ENCODE assay signal across 18 cellular contexts in genomic region chr15:72786244-72786641, GRCh38. TPM values are rescaled to one million over a fixed set of nuclear protein-coding genes. Genes with fewer than 3 reads are reported as not detected.
DNase-seq lines count a peak whose midpoint lies in the region; ATAC-seq lines count a peak whose summit lies in the region.
"Had no signal": no experiment of that assay in that cellular context is flagged by ENCODE, and none has a peak within 500 bp of the region (broad histone marks: within the 10 kb centered on the region; RNA-seq: fewer than 3 reads in every experiment).

No MANE protein-coding gene starts in this region.

- H3K36me3 Mint-ChIP-seq in activated CD4-positive, alpha-beta T cell treated with anti-CD3 and anti-CD28 coated beads, Interleukin-2, amount 10 ng/mL, durations not matched to agents 7 days and 5 days (ENCODE audit: low read depth): peaks cover 11% of the 10 kb centered on the region
- H3K36me3 Mint-ChIP-seq in T-cell: peaks cover 5% of the 10 kb centered on the region
- peaks cover 25% of the 10 kb centered on the region for H3K36me3 Mint-ChIP-seq in effector memory CD8-positive, alpha-beta T cell (ENCODE audit: insufficient read depth)

- CTCF ChIA-PET in activated CD4-positive, alpha-beta T cell treated with anti-CD3 and anti-CD28 coated beads, Interleukin-2, amount 10 ng/mL, durations not matched to agents 7 days and 5 days (lab: Charles Lee): interaction anchor here (0.6 to 1.0 kb wide), 2 partner anchors 50 to 72 kb away, joined by 3 to 4 read pairs; no protein-coding TSS in a partner anchor
- CTCF ChIA-PET in T-cell (lab: Charles Lee): interaction anchor here in 1 of 2 donors (0.5 kb wide), 1 partner anchor 57 kb away, joined by 3 read pairs; no protein-coding TSS in a partner anchor

- H3K27ac ChIP-seq in skin epidermis: peak overlapping the region in 18 of 21 experiments; percentile 8 to 99 (median 95)

- no peak for DNase-seq in activated CD4-positive, alpha-beta T cell treated with anti-CD3 and anti-CD28 coated beads, Interleukin-2, amount 10 ng/mL, durations not matched to agents 7 days and 5 days
- no peak for DNase-seq in activated CD4-positive, alpha-beta T cell treated with anti-CD3 and anti-CD28 coated beads for 1 hour
- DNase-seq in T-cell: no peak
- no peak for DNase-seq in effector memory CD8-positive, alpha-beta T cell
- no peak for DNase-seq in CD1c-positive myeloid dendritic cell (ENCODE audit: extremely low spot score)
- DNase-seq in NCI-H1436 treated with DMSO at 0.1 percent for 48 hours (lab: John Stamatoyannopoulos, UW): no peak
- DNase-seq: activated gamma-delta T cell treated with Interleukin-2 at 50 U/mL for 16 hours; DND-41; GOT3; kidney glomerular epithelial cell; NCI-H2081; NCI-H510A treated with DMSO at 0.1 percent for 48 hours; stimulated activated CD4-positive, alpha-beta T cell treated with anti-CD3 and anti-CD28 coated beads, Interleukin-15, amount 100 ng/mL, for 24 hours; stimulated activated naive CD4-positive, alpha-beta T cell; upper lobe of left lung had no signal

- H3K4me1 Mint-ChIP-seq in activated CD4-positive, alpha-beta T cell treated with anti-CD3 and anti-CD28 coated beads, Interleukin-2, amount 10 ng/mL, durations not matched to agents 7 days and 5 days: peaks cover 48% of the 10 kb centered on the region
- peaks cover 29 to 60% (median 34%) of the 10 kb centered on the region in 3 donors for H3K4me1 Mint-ChIP-seq in T-cell
- peaks cover 24 to 35% of the 10 kb centered on the region in 2 donors for H3K4me1 Mint-ChIP-seq in effector memory CD8-positive, alpha-beta T cell (ENCODE audit: low read depth in 2 of 2)

- H3K9me3 Mint-ChIP-seq in activated CD4-positive, alpha-beta T cell treated with anti-CD3 and anti-CD28 coated beads, Interleukin-2, amount 10 ng/mL, durations not matched to agents 7 days and 5 days: no peaks in the 10 kb centered on the region
- H3K9me3 Mint-ChIP-seq in T-cell: no peaks in the 10 kb centered on the region
- H3K9me3 Mint-ChIP-seq in effector memory CD8-positive, alpha-beta T cell: no peaks in the 10 kb centered on the region
- H3K9me3 Mint-ChIP-seq: CD14-positive monocyte had no signal

- no peak overlapping the region for H3K4me3 ChIP-seq in skin epidermis
- H3K4me3 ChIP-seq: upper lobe of left lung had no signal

- ATAC-seq in T-cell (replicated peaks in 1 of 4) (no peak), GM18909 (IDR thresholded peaks at IDR 0.05; ENCODE audit: poor library complexity, unreplicated experiment) (no peak)
- no peak for ATAC-seq in effector memory CD8-positive, alpha-beta T cell (replicated peaks)

- POLR2A ChIA-PET in activated CD4-positive, alpha-beta T cell treated with anti-CD3 and anti-CD28 coated beads, Interleukin-2, amount 10 ng/mL, durations not matched to agents 7 days and 5 days (lab: Charles Lee): no interaction called here
- POLR2A ChIA-PET in T-cell (lab: Charles Lee): no interaction called here

- H3K27me3 Mint-ChIP-seq in activated CD4-positive, alpha-beta T cell treated with anti-CD3 and anti-CD28 coated beads, Interleukin-2, amount 10 ng/mL, durations not matched to agents 7 days and 5 days: peaks cover 8% of the 10 kb centered on the region
- H3K27me3 Mint-ChIP-seq in T-cell: no peaks in the 10 kb centered on the region
- no peaks in the 10 kb centered on the region for H3K27me3 Mint-ChIP-seq in effector memory CD8-positive, alpha-beta T cell

- no peak overlapping the region for H3K4me3 Mint-ChIP-seq in activated CD4-positive, alpha-beta T cell treated with anti-CD3 and anti-CD28 coated beads, Interleukin-2, amount 10 ng/mL, durations not matched to agents 7 days and 5 days
- H3K4me3 Mint-ChIP-seq in T-cell: no peak overlapping the region
- H3K4me3 Mint-ChIP-seq in effector memory CD8-positive, alpha-beta T cell: peak overlapping the region in 1 of 2 donors; percentile 83

- H3K27ac Mint-ChIP-seq in activated CD4-positive, alpha-beta T cell treated with anti-CD3 and anti-CD28 coated beads, Interleukin-2, amount 10 ng/mL, durations not matched to agents 7 days and 5 days: peak overlapping the region; percentile 68
- peak overlapping the region; percentile 82 to 95 for H3K27ac Mint-ChIP-seq in T-cell
- peak overlapping the region; percentile 93 to 96 for H3K27ac Mint-ChIP-seq in effector memory CD8-positive, alpha-beta T cell

RNA-seq across cellular contexts. Expression of gene ADPGK, which starts 2.7 kb away (rescaled TPM):
- 10 to 100 TPM; 91.4 to 94.2 TPM for total RNA-seq in activated CD4-positive, alpha-beta T cell treated with anti-CD3 and anti-CD28 coated beads, Interleukin-2, amount 10 ng/mL, durations not matched to agents 7 days and 5 days
- total RNA-seq in T-cell: 100 to 1,000 TPM in 3 of 5 donors, 10 to 100 TPM in 2; 97.0 to 106 (median 102) TPM
